ENCODE assay signal across 30 cellular contexts in the genomic region with DNA sequence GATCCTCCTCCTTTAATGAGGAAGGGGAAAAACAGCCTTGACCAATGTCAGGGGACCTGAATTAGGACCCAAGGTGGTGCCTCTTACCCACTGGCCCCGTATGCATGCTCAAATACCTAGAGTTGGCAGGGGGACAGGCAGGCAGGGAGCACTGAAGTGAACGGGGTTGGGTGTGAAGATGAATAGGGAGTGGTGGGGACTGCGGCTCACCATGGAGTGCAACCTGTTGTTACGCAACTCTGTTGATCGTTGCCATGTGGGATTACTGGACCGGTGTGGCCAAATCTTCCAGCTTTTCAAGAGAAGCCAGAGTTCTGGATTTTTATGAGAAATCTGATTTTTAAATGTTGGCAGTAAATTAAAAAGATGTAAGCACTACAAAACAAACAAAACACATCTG. TPM values are rescaled to one million over a fixed set of nuclear protein-coding genes. Genes with fewer than 3 reads are reported as not detected.
"Had no signal": no experiment of that assay in that cellular context is flagged by ENCODE, and none has a peak within 500 bp of the region (broad histone marks: within the 10 kb centered on the region; RNA-seq: fewer than 3 reads in every experiment).

No MANE protein-coding gene starts in this region.

- H3K4me1 Mint-ChIP-seq: naive B cell; nephron progenitor cell; stimulated activated effector memory CD8-positive, alpha-beta T cell treated with anti-CD3 and anti-CD28 coated beads, Interleukin-12 subunit alpha, Interleukin-12 subunit beta, amount 100 ng/mL, for 72 hours had no signal

- H3K4me3 Mint-ChIP-seq: immature natural killer cell; mesothelial cell of epicardium; naive B cell; natural killer cell; nephron progenitor cell; neural progenitor cell; stimulated activated effector memory CD8-positive, alpha-beta T cell treated with anti-CD3 and anti-CD28 coated beads, Interleukin-12 subunit alpha, Interleukin-12 subunit beta, amount 100 ng/mL, for 72 hours; stimulated activated naive CD8-positive, alpha-beta T cell treated with anti-CD3 and anti-CD28 coated beads, Interleukin-15, Interleukin-2, amounts not matched to agents 100 ng/mL and 50 ng/mL, for 24 hours had no signal

- H3K27ac ChIP-seq: neural progenitor cell, ovary, prostate gland, sigmoid colon, spleen, suprapubic skin, thoracic aorta, tibial artery, upper lobe of right lung had no signal

- H3K4me1 ChIP-seq: prostate gland, sigmoid colon, spleen, suprapubic skin, tibial artery, upper lobe of right lung had no signal

- H3K9me3 Mint-ChIP-seq: natural killer cell had no signal

- H3K36me3 Mint-ChIP-seq: immature natural killer cell; mesothelial cell of epicardium; natural killer cell; stimulated activated effector memory CD8-positive, alpha-beta T cell treated with anti-CD3 and anti-CD28 coated beads, Interleukin-12 subunit alpha, Interleukin-12 subunit beta, amount 100 ng/mL, for 72 hours had no signal

- H3K4me3 ChIP-seq: lung, neural progenitor cell, ovary, prostate gland, sigmoid colon, spleen, suprapubic skin, thoracic aorta, tibial artery, upper lobe of right lung had no signal

- DNase-seq: hypothalamus; immature natural killer cell; mesendoderm; naive B cell; natural killer cell; nephron progenitor cell; ovary; retina; right cardiac atrium; sigmoid colon; small intestine; spleen; stimulated activated CD4-positive, alpha-beta T cell treated with anti-CD3 and anti-CD28 coated beads, Interleukin-4, amount 100 ng/mL, for 24 hours; stimulated activated naive CD4-positive, alpha-beta T cell; tibial artery; trophoblast cell; upper lobe of right lung had no signal

- H3K9ac ChIP-seq: neural progenitor cell had no signal

- H3K4me2 ChIP-seq: neural progenitor cell had no signal

- H2AFZ ChIP-seq: neural progenitor cell had no signal

- ATAC-seq: left lobe of liver; natural killer cell; right cardiac atrium; stimulated activated effector memory CD8-positive, alpha-beta T cell treated with anti-CD3 and anti-CD28 coated beads, Interleukin-12 subunit alpha, Interleukin-12 subunit beta, amount 100 ng/mL, for 72 hours; upper lobe of right lung had no signal

- H3K27me3 ChIP-seq: neural progenitor cell, ovary, sigmoid colon had no signal

- H3K27ac Mint-ChIP-seq: immature natural killer cell; mesothelial cell of epicardium; naive B cell; natural killer cell; nephron progenitor cell; neural progenitor cell; stimulated activated effector memory CD8-positive, alpha-beta T cell treated with anti-CD3 and anti-CD28 coated beads, Interleukin-12 subunit alpha, Interleukin-12 subunit beta, amount 100 ng/mL, for 72 hours; stimulated activated naive CD8-positive, alpha-beta T cell treated with anti-CD3 and anti-CD28 coated beads, Interleukin-15, Interleukin-2, amounts not matched to agents 100 ng/mL and 50 ng/mL, for 24 hours had no signal

- FAIRE-seq: islet of Langerhans, small intestine, urothelium cell line had no signal

- H3K36me3 ChIP-seq: neural progenitor cell, ovary, prostate gland, sigmoid colon, spleen, suprapubic skin, thoracic aorta, tibial artery, upper lobe of right lung had no signal

- H3K9me3 ChIP-seq: ovary, prostate gland, suprapubic skin, thoracic aorta, tibial artery, upper lobe of right lung had no signal

RNA-seq across cellular contexts. Expression of gene TLL2, which starts 48.1 kb away (rescaled TPM):
- total RNA-seq: left lobe of liver, mononuclear cell, natural killer cell, subcutaneous adipose tissue, thoracic aorta, upper lobe of right lung had no signal
- polyA plus RNA-seq: immature natural killer cell had no signal
